Comparison of ENCODE assay signal across 1 cellular context in the genomic region with DNA sequence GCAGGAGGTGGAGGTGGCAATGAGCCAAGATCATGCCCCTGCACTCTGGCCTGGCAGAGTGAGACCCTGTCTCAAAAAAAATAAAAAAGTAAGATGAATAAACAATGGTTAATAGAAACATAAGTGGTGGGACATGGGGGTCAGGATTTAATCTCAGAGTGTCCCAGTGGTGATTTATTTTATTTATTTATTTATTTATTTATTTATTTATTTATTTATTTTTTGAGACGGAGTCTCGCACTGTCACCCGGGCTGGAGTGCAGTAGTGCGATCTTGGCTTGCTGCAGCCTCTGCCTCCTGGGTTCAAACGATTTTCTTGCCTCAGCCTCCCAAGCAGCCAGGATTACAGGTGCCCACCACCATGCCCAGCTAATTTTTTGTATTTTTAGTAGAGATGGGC.
TF ChIP-seq lines count a peak whose summit lies in the region.

No MANE protein-coding gene starts in this region.

TF ChIP-seq in HEK293, 187 proteins besides CTCF, POLR2A, EP300 and RAD21 (continued from another document):
- TF ChIP-seq, protein P1, sequence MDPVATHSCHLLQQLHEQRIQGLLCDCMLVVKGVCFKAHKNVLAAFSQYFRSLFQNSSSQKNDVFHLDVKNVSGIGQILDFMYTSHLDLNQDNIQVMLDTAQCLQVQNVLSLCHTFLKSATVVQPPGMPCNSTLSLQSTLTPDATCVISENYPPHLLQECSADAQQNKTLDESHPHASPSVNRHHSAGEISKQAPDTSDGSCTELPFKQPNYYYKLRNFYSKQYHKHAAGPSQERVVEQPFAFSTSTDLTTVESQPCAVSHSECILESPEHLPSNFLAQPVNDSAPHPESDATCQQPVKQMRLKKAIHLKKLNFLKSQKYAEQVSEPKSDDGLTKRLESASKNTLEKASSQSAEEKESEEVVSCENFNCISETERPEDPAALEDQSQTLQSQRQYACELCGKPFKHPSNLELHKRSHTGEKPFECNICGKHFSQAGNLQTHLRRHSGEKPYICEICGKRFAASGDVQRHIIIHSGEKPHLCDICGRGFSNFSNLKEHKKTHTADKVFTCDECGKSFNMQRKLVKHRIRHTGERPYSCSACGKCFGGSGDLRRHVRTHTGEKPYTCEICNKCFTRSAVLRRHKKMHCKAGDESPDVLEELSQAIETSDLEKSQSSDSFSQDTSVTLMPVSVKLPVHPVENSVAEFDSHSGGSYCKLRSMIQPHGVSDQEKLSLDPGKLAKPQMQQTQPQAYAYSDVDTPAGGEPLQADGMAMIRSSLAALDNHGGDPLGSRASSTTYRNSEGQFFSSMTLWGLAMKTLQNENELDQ (tag by site-specific recombination; IDR thresholded peaks at IDR 0.05; ENCODE audit: low read depth) = no peak
- TF ChIP-seq ZNF544 (tag by site-specific recombination; IDR thresholded peaks at IDR 0.05) = no peak
- TF ChIP-seq ZNF623 (tag by site-specific recombination; IDR thresholded peaks at IDR 0.05) = peak; percentile 38
- TF ChIP-seq ZNF394 (tag by site-specific recombination; IDR thresholded peaks at IDR 0.05; ENCODE audit: borderline replicate concordance) = peak; percentile 71; the same call in 1 of the 2 replicates
- peak; percentile 40; the same call in 1 of the 2 replicates for TF ChIP-seq ZBTB8A (tag by site-specific recombination; IDR thresholded peaks at IDR 0.05)
- TF ChIP-seq ZNF664 (tag by site-specific recombination; IDR thresholded peaks at IDR 0.05) = no peak
